In genomic region chr16:53549970-53550406, GRCh38 we compare ENCODE assay signal across 8 cellular contexts. TPM values are rescaled to one million over a fixed set of nuclear protein-coding genes. Genes with fewer than 3 reads are reported as not detected.
DNase-seq lines count a peak whose midpoint lies in the region; ATAC-seq and TF ChIP-seq lines count a peak whose summit lies in the region.

No MANE protein-coding gene starts in this region.

- no peaks in the 10 kb centered on the region for H3K9me3 Mint-ChIP-seq in activated CD4-positive, alpha-beta T cell treated with anti-CD3 and anti-CD28 coated beads for 36 hours (ENCODE audit: low read depth)

- no peak overlapping the region for H3K4me3 Mint-ChIP-seq in activated CD4-positive, alpha-beta T cell treated with anti-CD3 and anti-CD28 coated beads for 36 hours

- no peaks in the 10 kb centered on the region for H3K36me3 Mint-ChIP-seq in activated CD4-positive, alpha-beta T cell treated with anti-CD3 and anti-CD28 coated beads for 36 hours (ENCODE audit: low read depth)

- no peak for TF ChIP-seq POLR2A in lower leg skin (IDR thresholded peaks at IDR 0.05)

- DNase-seq in AG08396 (ENCODE audit: low spot score), result peak; percentile 85
- DNase-seq in NCI-H446 treated with DMSO at 0.1 percent for 48 hours (lab: John Stamatoyannopoulos, UW), result peak; percentile 37
- DNase-seq in activated CD4-positive, alpha-beta T cell treated with anti-CD3 and anti-CD28 coated beads for 36 hours, result peak; percentile 69
- peak; percentile 90 for DNase-seq in dedifferentiated amniotic fluid mesenchymal stem cell (ENCODE audit: extremely low spot score)
- peak; percentile 63 to 91 for DNase-seq in lower leg skin (ENCODE audit: low spot score in 2 of 2)
- peak in 2 of 3 experiments; percentile 11 to 15 for DNase-seq in stimulated activated CD4-positive, alpha-beta T cell treated with anti-CD3 and anti-CD28 coated beads, TNF-alpha, amount 100 ng/mL, for 4 hours (ENCODE audit: low read depth in 3 of 3)

- TF ChIP-seq CTCF in lower leg skin (IDR thresholded peaks at IDR 0.05), result no peak

- H3K4me3 ChIP-seq in lower leg skin (ENCODE audit: low read depth, poor library complexity, severe bottlenecking), result no peak overlapping the region

- peak; percentile 61 for ATAC-seq in GM18520 (IDR thresholded peaks at IDR 0.05; ENCODE audit: unreplicated experiment)
- peak; percentile 71 for ATAC-seq in HG03159 (IDR thresholded peaks at IDR 0.05; ENCODE audit: unreplicated experiment)
- peak; percentile 82 for ATAC-seq in activated CD4-positive, alpha-beta T cell treated with anti-CD3 and anti-CD28 coated beads for 36 hours

- POLR2A ChIA-PET in activated CD4-positive, alpha-beta T cell treated with anti-CD3 and anti-CD28 coated beads for 36 hours (lab: Charles Lee), result interaction anchor here (0.5 kb wide), 1 partner anchor 184 kb away, joined by 7 read pairs; no protein-coding TSS in a partner anchor

- peaks cover 31% of the 10 kb centered on the region for H3K4me1 Mint-ChIP-seq in activated CD4-positive, alpha-beta T cell treated with anti-CD3 and anti-CD28 coated beads for 36 hours

- CTCF ChIA-PET in activated CD4-positive, alpha-beta T cell treated with anti-CD3 and anti-CD28 coated beads for 36 hours (lab: Charles Lee), result interaction anchor here (0.6 to 2.5 kb wide), 24 partner anchors 9 to 1374 kb away, joined by 3 to 19 read pairs (median 3); partner anchors contain the start of genes FTO and RPGRIP1L

- 1 to 2% methylated on average over 13 of the region's 13 CpGs for WGBS in lower leg skin, 2 donors

- intact Hi-C loops in activated CD4-positive, alpha-beta T cell treated with anti-CD3 and anti-CD28 coated beads for 36 hours (cut with DNase I, micrococcal nuclease), result loop anchor here in 1 of 2 experiments (5.0 to 10.0 kb wide), 3 partner anchors 735 to 1707 kb away; partner anchors contain the start of genes IRX3 and IRX5
- intact Hi-C loops in lower leg skin (cut with DNase I; ENCODE audit: low total_unique reads), result loop anchor here (10.0 kb wide), 1 partner anchor 1715 kb away; no protein-coding TSS in a partner anchor

- H3K27me3 Mint-ChIP-seq in activated CD4-positive, alpha-beta T cell treated with anti-CD3 and anti-CD28 coated beads for 36 hours, result peaks cover 19% of the 10 kb centered on the region

- no peak overlapping the region for H3K27ac Mint-ChIP-seq in activated CD4-positive, alpha-beta T cell treated with anti-CD3 and anti-CD28 coated beads for 36 hours

RNA-seq across cellular contexts. Expression of gene AKTIP, which starts 47.0 kb away (rescaled TPM):
- total RNA-seq in activated CD4-positive, alpha-beta T cell treated with anti-CD3 and anti-CD28 coated beads for 36 hours, result 10 to 100 TPM; 22.7 to 25.9 TPM
- total RNA-seq in lower leg skin, result 10 to 100 TPM; 30.9 to 90.9 (median 59.9) TPM

Comparison
In these comparisons a context has a peak if more than half of its experiments do, and no peak if none do; other contexts are left out.
1. DNase-seq: peak in every context shown above with its lines; median percentile 90 in dedifferentiated amniotic fluid mesenchymal stem cell; 85 in AG08396; 77 in lower leg skin; 69 in activated CD4-positive, alpha-beta T cell treated with anti-CD3 and anti-CD28 coated beads for 36 hours; 37 in NCI-H446 treated with DMSO at 0.1 percent for 48 hours; 13 in stimulated activated CD4-positive, alpha-beta T cell treated with anti-CD3 and anti-CD28 coated beads, TNF-alpha, amount 100 ng/mL, for 4 hours.